In genomic region chr20:36835025-36835424, GRCh38 we compare ENCODE assay signal across 8 cellular contexts. TPM values are rescaled to one million over a fixed set of nuclear protein-coding genes. Genes with fewer than 3 reads are reported as not detected.
A peak's percentile ranks its signal among the peaks of the same experiment; 100 is the strongest.
DNase-seq lines count a peak whose midpoint lies in the region; ATAC-seq and TF ChIP-seq lines count a peak whose summit lies in the region.

No MANE protein-coding gene starts in this region.

- no peak overlapping the region for H3K27ac Mint-ChIP-seq in activated naive CD4-positive, alpha-beta T cell treated with anti-CD3 and anti-CD28 coated beads, Interleukin-2, amount 50 U/mL, for 24 hours

- H3K4me1 Mint-ChIP-seq in activated naive CD4-positive, alpha-beta T cell treated with anti-CD3 and anti-CD28 coated beads, Interleukin-2, amount 50 U/mL, for 24 hours: peaks cover 12% of the 10 kb centered on the region

- ATAC-seq in GM21825 (IDR thresholded peaks at IDR 0.05; ENCODE audit: unreplicated experiment): no peak

- no peak overlapping the region for H2BK15ac ChIP-seq in mesenchymal stem cell (ENCODE audit: low read depth, poor library complexity, severe bottlenecking)

- H2BK120ac ChIP-seq in mesenchymal stem cell (ENCODE audit: low read depth, low read length): peak overlapping the region; percentile 39

- H3K23ac ChIP-seq in mesenchymal stem cell (ENCODE audit: low read length in 2 of 2): no peak overlapping the region

- no peak for TF ChIP-seq EP300 in tibial nerve (IDR thresholded peaks at IDR 0.05)

- peak overlapping the region; percentile 90 for H2AK5ac ChIP-seq in mesenchymal stem cell (ENCODE audit: low read length, severe bottlenecking)

- no peaks in the 10 kb centered on the region for H3K36me3 Mint-ChIP-seq in activated naive CD4-positive, alpha-beta T cell treated with anti-CD3 and anti-CD28 coated beads, Interleukin-2, amount 50 U/mL, for 24 hours

- no peaks in the 10 kb centered on the region for H3K27me3 Mint-ChIP-seq in activated naive CD4-positive, alpha-beta T cell treated with anti-CD3 and anti-CD28 coated beads, Interleukin-2, amount 50 U/mL, for 24 hours

- H3K4me2 ChIP-seq in mesenchymal stem cell (ENCODE audit: low read length, poor library complexity, severe bottlenecking): peak overlapping the region; percentile 52

- no peaks in the 10 kb centered on the region for H3K9me3 Mint-ChIP-seq in activated naive CD4-positive, alpha-beta T cell treated with anti-CD3 and anti-CD28 coated beads, Interleukin-2, amount 50 U/mL, for 24 hours

- H2AFZ ChIP-seq in mesenchymal stem cell (ENCODE audit: low read depth, low read length): no peak overlapping the region

- H3K18ac ChIP-seq in mesenchymal stem cell (ENCODE audit: low read depth in 1 of 2, low read length in 2 of 2): peak overlapping the region; percentile 52 to 93

- H3K4ac ChIP-seq in mesenchymal stem cell (ENCODE audit: low read depth in 1 of 2, low read length in 2 of 2): peak overlapping the region; percentile 79 to 93

- H3K4me1 ChIP-seq in mesenchymal stem cell (ENCODE audit: control insufficient read depth, insufficient read depth, low read depth, low read length) (peaks cover 35% of the 10 kb centered on the region), tibial nerve (peaks cover 8 to 73% (median 61%) of the 10 kb centered on the region in 4 donors)

- H3K36me3 ChIP-seq in mesenchymal stem cell (ENCODE audit: control insufficient read depth in 1 of 2, insufficient read depth in 2 of 2, low read depth in 1 of 2, low read length in 2 of 2) (peaks cover 15 to 26% of the 10 kb centered on the region in 2 experiments), tibial nerve (peaks cover 0 to 26% (median 0%) of the 10 kb centered on the region in 3 donors)

- WGBS in adipose tissue, 3 donors: 45 to 74% (median 71%) methylated on average over 5 of the region's 5 CpGs
- WGBS in mesenchymal stem cell: 100% methylated on average over 3 of the region's 5 CpGs
- WGBS in tibial nerve, 2 donors: 56 to 60% methylated on average over 5 of the region's 5 CpGs

- H2BK5ac ChIP-seq in mesenchymal stem cell (ENCODE audit: low read depth, low read length, poor library complexity, severe bottlenecking): peak overlapping the region; percentile 75

- peaks cover 38% of the 10 kb centered on the region for H3K79me1 ChIP-seq in mesenchymal stem cell (replicated peaks; ENCODE audit: low read length, poor library complexity, severe bottlenecking)

- peak overlapping the region; percentile 91 for H4K91ac ChIP-seq in mesenchymal stem cell (ENCODE audit: low read length)

- peak overlapping the region; percentile 84 for H3K4me3 Mint-ChIP-seq in activated naive CD4-positive, alpha-beta T cell treated with anti-CD3 and anti-CD28 coated beads, Interleukin-2, amount 50 U/mL, for 24 hours

- H3K27me3 ChIP-seq in mesenchymal stem cell (ENCODE audit: control insufficient read depth in 1 of 2, insufficient read depth in 1 of 2, low read length in 2 of 2) (no peaks in the 10 kb centered on the region), tibial nerve (no peaks in the 10 kb centered on the region)

- peak overlapping the region; percentile 66 for H4K8ac ChIP-seq in mesenchymal stem cell (ENCODE audit: low read length)

- TF ChIP-seq POLR2A in tibial nerve (IDR thresholded peaks at IDR 0.05): no peak

- DNase-seq in activated naive CD4-positive, alpha-beta T cell treated with Interleukin-2 at 50 U/mL for 16 hours: no peak
- no peak for DNase-seq in mesenchymal stem cell
- no peak for DNase-seq in tibial nerve (ENCODE audit: low spot score in 2 of 2)
- no peak for DNase-seq in stimulated activated CD4-positive, alpha-beta T cell treated with anti-CD3 and anti-CD28 coated beads, Interleukin-4, amount 100 ng/mL, for 24 hours
- DNase-seq in middle frontal gyrus (ENCODE audit: extremely low spot score, low spot score): no peak

- peak overlapping the region in 1 of 2 experiments; percentile 88 for H3K14ac ChIP-seq in mesenchymal stem cell (ENCODE audit: low read length in 2 of 2)

- peak overlapping the region; percentile 85 for H3K9ac ChIP-seq in mesenchymal stem cell (ENCODE audit: low read length)

- H3K27ac ChIP-seq in adipose tissue (ENCODE audit: low read depth, low read length) (peak overlapping the region; percentile 13), mesenchymal stem cell (ENCODE audit: low read length, poor library complexity, severe bottlenecking) (peak overlapping the region; percentile 70), tibial nerve (peak overlapping the region; percentile 83 to 97 (median 94))

- H3K4me3 ChIP-seq in mesenchymal stem cell (ENCODE audit: insufficient read depth in 1 of 2, low read depth in 1 of 2, low read length in 2 of 2): no peak overlapping the region
- H3K4me3 ChIP-seq in tibial nerve: peak overlapping the region in 3 of 4 donors; percentile 13 to 30 (median 28)

- no peak for TF ChIP-seq CTCF in tibial nerve (IDR thresholded peaks at IDR 0.05)

- H3K9me3 ChIP-seq in mesenchymal stem cell (ENCODE audit: control insufficient read depth, low read length): no peaks in the 10 kb centered on the region
- no peaks in the 10 kb centered on the region for H3K9me3 ChIP-seq in tibial nerve

- peak overlapping the region in 1 of 2 experiments; percentile 59 for H2BK12ac ChIP-seq in mesenchymal stem cell (ENCODE audit: low read length in 2 of 2)

RNA-seq across cellular contexts. Expression of gene TLDC2, which starts 40.9 kb away (rescaled TPM):
- polyA plus RNA-seq in adipose tissue: under 1 TPM in 2 of 3 donors, not detected in 1; 0.10 to 0.26 TPM
- not detected for polyA plus RNA-seq in mesenchymal stem cell (2013, experiment 1 of 2)
- polyA plus RNA-seq in mesenchymal stem cell (2013, experiment 2 of 2): not detected
- total RNA-seq in tibial nerve: not detected

Comparison
In these comparisons a context has a peak if more than half of its experiments do, and no peak if none do; other contexts are left out.
1. H3K27ac ChIP-seq: peak in every context shown above with its lines; median percentile 94 in tibial nerve; 70 in mesenchymal stem cell; 13 in adipose tissue.
2. H3K4me3 ChIP-seq: peak in tibial nerve (3 of 4); none in mesenchymal stem cell (0 of 2).